In genomic region chr11:30322826-30323710, GRCh38 we compare ENCODE assay signal across 1 cellular context.
TF ChIP-seq lines count a peak whose summit lies in the region.

Gene ARL14EP (plus strand): TSS chr11:30323104. CDS start chr11:30330949, 7,845 bp downstream.

TF ChIP-seq in HepG2, 621 proteins besides CTCF, POLR2A, EP300 and RAD21 (continued from another document):
- no peak for TF ChIP-seq ZHX2 (IDR thresholded peaks at IDR 0.05; ENCODE audit: low read depth)
- TF ChIP-seq ZHX2 (CRISPR knock-in tag; IDR thresholded peaks at IDR 0.05; ENCODE audit: borderline replicate concordance) = peak; percentile 61; the same call in 1 of the 2 replicates
- no peak for TF ChIP-seq PHB2 (IDR thresholded peaks at IDR 0.05; ENCODE audit: partially characterized antibody)
- no peak for TF ChIP-seq NPAS2 (CRISPR knock-in tag; IDR thresholded peaks at IDR 0.05; ENCODE audit: borderline replicate concordance)
- no peak for TF ChIP-seq ZFYVE20 (CRISPR knock-in tag; IDR thresholded peaks at IDR 0.05; ENCODE audit: borderline replicate concordance, low read depth)
- TF ChIP-seq HDAC1 (CRISPR knock-in tag; IDR thresholded peaks at IDR 0.05) = peak; percentile 41
- TF ChIP-seq ZFY (CRISPR knock-in tag; IDR thresholded peaks at IDR 0.05) = peak; percentile 98
- TF ChIP-seq, protein P1, sequence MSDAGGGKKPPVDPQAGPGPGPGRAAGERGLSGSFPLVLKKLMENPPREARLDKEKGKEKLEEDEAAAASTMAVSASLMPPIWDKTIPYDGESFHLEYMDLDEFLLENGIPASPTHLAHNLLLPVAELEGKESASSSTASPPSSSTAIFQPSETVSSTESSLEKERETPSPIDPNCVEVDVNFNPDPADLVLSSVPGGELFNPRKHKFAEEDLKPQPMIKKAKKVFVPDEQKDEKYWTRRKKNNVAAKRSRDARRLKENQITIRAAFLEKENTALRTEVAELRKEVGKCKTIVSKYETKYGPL (CRISPR knock-in tag; IDR thresholded peaks at IDR 0.05) = peak; percentile 50; the same call in 1 of the 2 replicates
- peak; percentile 92 for TF ChIP-seq ZNF563 (CRISPR knock-in tag; IDR thresholded peaks at IDR 0.05)
- TF ChIP-seq SMAD9 (CRISPR knock-in tag; IDR thresholded peaks at IDR 0.05) = no peak
- TF ChIP-seq ZNF841 (CRISPR knock-in tag; IDR thresholded peaks at IDR 0.05; ENCODE audit: borderline replicate concordance) = peak; percentile 78; the same call in 1 of the 2 replicates
- TF ChIP-seq ZKSCAN5 (CRISPR knock-in tag; IDR thresholded peaks at IDR 0.05) = no peak
- TF ChIP-seq ESRRA (CRISPR knock-in tag; IDR thresholded peaks at IDR 0.05; ENCODE audit: low read depth) = no peak; the same call in 1 of the 2 replicates
- no peak for TF ChIP-seq ZSCAN30 (CRISPR knock-in tag; IDR thresholded peaks at IDR 0.05)
- TF ChIP-seq, protein P2, sequence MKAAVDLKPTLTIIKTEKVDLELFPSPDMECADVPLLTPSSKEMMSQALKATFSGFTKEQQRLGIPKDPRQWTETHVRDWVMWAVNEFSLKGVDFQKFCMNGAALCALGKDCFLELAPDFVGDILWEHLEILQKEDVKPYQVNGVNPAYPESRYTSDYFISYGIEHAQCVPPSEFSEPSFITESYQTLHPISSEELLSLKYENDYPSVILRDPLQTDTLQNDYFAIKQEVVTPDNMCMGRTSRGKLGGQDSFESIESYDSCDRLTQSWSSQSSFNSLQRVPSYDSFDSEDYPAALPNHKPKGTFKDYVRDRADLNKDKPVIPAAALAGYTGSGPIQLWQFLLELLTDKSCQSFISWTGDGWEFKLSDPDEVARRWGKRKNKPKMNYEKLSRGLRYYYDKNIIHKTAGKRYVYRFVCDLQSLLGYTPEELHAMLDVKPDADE (CRISPR knock-in tag; IDR thresholded peaks at IDR 0.05) = no peak
- TF ChIP-seq ZBTB25 (CRISPR knock-in tag; IDR thresholded peaks at IDR 0.05) = peak; percentile 71; the same call in 1 of the 2 replicates
- TF ChIP-seq ZNF768 (CRISPR knock-in tag; IDR thresholded peaks at IDR 0.05) = peak; percentile 71; the same call in 1 of the 2 replicates
- TF ChIP-seq ZNF772 (CRISPR knock-in tag; IDR thresholded peaks at IDR 0.05) = peak; percentile 92; the same call in 1 of the 2 replicates
- TF ChIP-seq SETDB1 (CRISPR knock-in tag; IDR thresholded peaks at IDR 0.05; ENCODE audit: borderline replicate concordance) = peak; percentile 91; the same call in 1 of the 2 replicates
